8 cellular contexts compared by ENCODE assay signal in the genomic region with DNA sequence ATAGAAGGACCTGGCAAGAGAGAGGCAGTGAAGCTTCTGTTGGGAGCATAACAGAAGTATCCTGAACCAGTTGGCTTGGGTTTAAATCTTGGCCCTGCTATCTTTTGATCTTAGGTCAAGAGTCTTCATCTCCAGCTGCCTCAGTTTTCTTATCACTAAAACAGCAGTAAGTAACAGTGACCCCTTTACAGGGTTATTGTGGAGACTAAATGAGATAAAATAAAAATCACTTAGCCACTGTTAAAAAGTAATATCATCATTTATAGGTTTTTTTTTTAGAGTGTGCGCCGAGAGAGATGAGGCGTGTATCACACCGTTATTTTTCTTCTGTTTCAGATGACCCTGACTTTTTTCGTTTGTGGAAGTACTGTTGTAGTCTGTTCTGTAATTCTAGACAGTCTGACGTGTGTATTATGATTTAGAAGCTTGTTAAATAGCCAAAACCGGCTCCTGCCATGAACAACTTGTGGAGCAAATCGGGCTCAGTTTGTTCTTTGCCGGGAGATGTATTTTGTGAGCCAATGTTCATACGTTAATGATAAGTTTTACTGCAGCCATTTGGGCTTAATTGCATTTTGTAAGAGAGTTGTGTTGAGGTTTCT. TPM values are rescaled to one million over a fixed set of nuclear protein-coding genes. Genes with fewer than 3 reads are reported as not detected.
DNase-seq lines count a peak whose midpoint lies in the region; ATAC-seq and TF ChIP-seq lines count a peak whose summit lies in the region.

No MANE protein-coding gene starts in this region.

- H3K27me3 Mint-ChIP-seq in activated naive CD4-positive, alpha-beta T cell treated with anti-CD3 and anti-CD28 coated beads for 36 hours (ENCODE audit: low read depth): no peaks in the 10 kb centered on the region

- no peaks in the 10 kb centered on the region for H3K27me3 ChIP-seq in body of pancreas
- H3K27me3 ChIP-seq in lower lobe of right lung (ENCODE audit: low read depth): no peaks in the 10 kb centered on the region
- no peaks in the 10 kb centered on the region for H3K27me3 ChIP-seq in upper lobe of left lung

- H3K4me1 ChIP-seq in body of pancreas (peaks cover 37% of the 10 kb centered on the region), lower lobe of right lung (peaks cover 40% of the 10 kb centered on the region), upper lobe of left lung (peaks cover 29 to 45% (median 31%) of the 10 kb centered on the region in 4 donors)

- TF ChIP-seq POLR2A in body of pancreas (IDR thresholded peaks at IDR 0.05) (no peak), upper lobe of left lung (IDR thresholded peaks at IDR 0.05) (no peak)

- DNase-seq in activated naive CD4-positive, alpha-beta T cell treated with anti-CD3 and anti-CD28 coated beads for 36 hours: no peak
- no peak for DNase-seq in activated naive CD4-positive, alpha-beta T cell treated with anti-CD3 and anti-CD28 coated beads, Interleukin-2, amount 50 U/mL, for 16 hours
- DNase-seq in body of pancreas (no peak), lower lobe of right lung (no peak), upper lobe of left lung (no peak), HCEC 1CT (no peak)
- DNase-seq in stimulated activated CD4-positive, alpha-beta T cell treated with anti-CD3 and anti-CD28 coated beads, Interleukin-2, amount 100 ng/mL, for 48 hours: no peak

- H3K27ac ChIP-seq in body of pancreas: peak overlapping the region; percentile 71 to 98 (median 96)
- H3K27ac ChIP-seq in lower lobe of right lung: peak overlapping the region; percentile 97
- H3K27ac ChIP-seq in upper lobe of left lung: peak overlapping the region; percentile 91 to 96 (median 94)

- H3K4me1 Mint-ChIP-seq in activated naive CD4-positive, alpha-beta T cell treated with anti-CD3 and anti-CD28 coated beads for 36 hours (ENCODE audit: low read depth): peaks cover 39% of the 10 kb centered on the region

- H3K36me3 ChIP-seq in body of pancreas (replicated peaks in 1 of 2; ENCODE audit: insufficient read depth in 1 of 2, low read depth in 2 of 2): no peaks in the 10 kb centered on the region
- peaks cover 30% of the 10 kb centered on the region for H3K36me3 ChIP-seq in lower lobe of right lung
- H3K36me3 ChIP-seq in upper lobe of left lung: peaks cover 3 to 32% (median 16%) of the 10 kb centered on the region in 4 donors

- TF ChIP-seq EP300 in upper lobe of left lung (IDR thresholded peaks at IDR 0.05): no peak

- H3K27ac Mint-ChIP-seq in activated naive CD4-positive, alpha-beta T cell treated with anti-CD3 and anti-CD28 coated beads for 36 hours: peak overlapping the region; percentile 98

- 6 to 7% methylated on average over 10 of the region's 10 CpGs for WGBS in body of pancreas, 2 donors
- WGBS in upper lobe of left lung, 2 donors: 22% methylated on average over 10 of the region's 10 CpGs

- H3K4me3 ChIP-seq in body of pancreas (peak overlapping the region; percentile 79 to 97), lower lobe of right lung (peak overlapping the region; percentile 87), upper lobe of left lung (peak overlapping the region; percentile 59 to 69 (median 64))

- intact Hi-C loops in activated naive CD4-positive, alpha-beta T cell treated with anti-CD3 and anti-CD28 coated beads for 36 hours (cut with micrococcal nuclease): loop anchor here (2.0 kb wide), 1 partner anchor 295 kb away; the partner anchor contains the start of gene AGO3
- intact Hi-C loops in body of pancreas (cut with DNase I) (no loop called here), lower lobe of right lung (cut with DNase I) (no loop called here)

- no peaks in the 10 kb centered on the region for H3K9me3 Mint-ChIP-seq in activated naive CD4-positive, alpha-beta T cell treated with anti-CD3 and anti-CD28 coated beads for 36 hours

- H3K9me3 ChIP-seq in body of pancreas (no peaks in the 10 kb centered on the region), lower lobe of right lung (no peaks in the 10 kb centered on the region), upper lobe of left lung (no peaks in the 10 kb centered on the region)

- TF ChIP-seq CTCF in body of pancreas (IDR thresholded peaks at IDR 0.05) (no peak), lower lobe of right lung (IDR thresholded peaks at IDR 0.05) (no peak), upper lobe of left lung (IDR thresholded peaks at IDR 0.05) (no peak)

- CTCF ChIA-PET in activated naive CD4-positive, alpha-beta T cell treated with anti-CD3 and anti-CD28 coated beads for 36 hours (lab: Charles Lee): interaction anchor here (0.6 to 2.7 kb wide), 7 partner anchors 22 to 76 kb away, joined by 3 to 24 read pairs (median 4); partner anchors contain the start of gene TRAPPC3

- peaks cover 25% of the 10 kb centered on the region for H3K36me3 Mint-ChIP-seq in activated naive CD4-positive, alpha-beta T cell treated with anti-CD3 and anti-CD28 coated beads for 36 hours (ENCODE audit: low read depth)

- no peak for ATAC-seq in body of pancreas
- ATAC-seq in lower lobe of right lung: no peak
- no peak for ATAC-seq in upper lobe of left lung (ENCODE audit: low FRiP score in 2 of 2)
- no peak for ATAC-seq in GM19463 (IDR thresholded peaks at IDR 0.05; ENCODE audit: unreplicated experiment)

- H3K4me3 Mint-ChIP-seq in activated naive CD4-positive, alpha-beta T cell treated with anti-CD3 and anti-CD28 coated beads for 36 hours: peak overlapping the region; percentile 90

RNA-seq across cellular contexts. Expression of gene THRAP3, which starts 1.2 kb away (rescaled TPM):
- 100 to 1,000 TPM; 128 to 133 TPM for total RNA-seq in activated naive CD4-positive, alpha-beta T cell treated with anti-CD3 and anti-CD28 coated beads for 36 hours
- total RNA-seq in body of pancreas (10 to 100 TPM; 27.4 to 32.2 TPM), lower lobe of right lung (81.0 TPM), upper lobe of left lung (10 to 100 TPM; 55.0 to 91.1 (median 84.0) TPM)
